Comparison of ENCODE assay signal across 8 cellular contexts in genomic region chr5:122195784-122196394, GRCh38.
DNase-seq lines count a peak whose midpoint lies in the region; ATAC-seq, FAIRE-seq and TF ChIP-seq lines count a peak whose summit lies in the region.

No MANE protein-coding gene starts in this region.

- no peak overlapping the region for H2BK20ac ChIP-seq in IMR-90 (ENCODE audit: low read depth, low read length)

- H3K9me2 ChIP-seq in OCI-LY7 (ENCODE audit: insufficient read depth, low read length) (no peaks in the 10 kb centered on the region), neural cell (ENCODE audit: insufficient read depth, low read length) (no peaks in the 10 kb centered on the region)

- no peak overlapping the region for H2BK5ac ChIP-seq in IMR-90 (ENCODE audit: low read depth, low read length, poor library complexity, severe bottlenecking)

- H2BK15ac ChIP-seq in IMR-90 (ENCODE audit: low read depth, low read length) = no peak overlapping the region

- no peaks in the 10 kb centered on the region for H3K79me2 ChIP-seq in OCI-LY7 (ENCODE audit: insufficient read depth, low read depth, low read length)
- H3K79me2 ChIP-seq in neural cell (replicated peaks; ENCODE audit: insufficient read depth, low read length) = no peaks in the 10 kb centered on the region

- H4K8ac ChIP-seq in IMR-90 (ENCODE audit: low read depth in 2 of 2, low read length in 2 of 2) = no peak overlapping the region

- H2AK5ac ChIP-seq in IMR-90 (ENCODE audit: low read depth, low read length) = no peak overlapping the region

- H3K27me3 ChIP-seq in IMR-90 (ENCODE audit: control insufficient read depth, insufficient read depth, low read length) = peaks cover 5% of the 10 kb centered on the region
- H3K27me3 ChIP-seq in neural cell (ENCODE audit: insufficient read depth, low read depth, low read length) = no peaks in the 10 kb centered on the region

- TF ChIP-seq RAD21 in IMR-90 (IDR thresholded peaks at IDR 0.05; ENCODE audit: low read length) (peak; percentile 91), neural cell (conservative IDR thresholded peaks at IDR 0.05) (peak; percentile 80)

- in situ Hi-C loops in IMR-90 (cut with MboI; ENCODE audit: low sequenced_read_pairs) = no loop called here

- no peaks in the 10 kb centered on the region for H3K79me1 ChIP-seq in IMR-90 (ENCODE audit: low read depth in 1 of 2, low read length in 2 of 2)

- dilution Hi-C loops in IMR-90 (cut with HindIII; ENCODE audit: low sequenced_read_pairs, unreplicated experiment) = loop anchor here (25.0 kb wide), 1 partner anchor 216 kb away; no protein-coding TSS in a partner anchor

- H3K9me1 ChIP-seq in IMR-90 (ENCODE audit: insufficient read depth, low read length) = no peaks in the 10 kb centered on the region

- H3K9me3 ChIP-seq in IMR-90 (ENCODE audit: control insufficient read depth, insufficient read depth, low read length) = no peaks in the 10 kb centered on the region
- H3K9me3 ChIP-seq in OCI-LY7 (ENCODE audit: low read length) = no peaks in the 10 kb centered on the region
- H3K9me3 ChIP-seq in neural cell (ENCODE audit: low read length) = no peaks in the 10 kb centered on the region

- peak; percentile 66 for TF ChIP-seq CTCF in D721Med (IDR thresholded peaks at IDR 0.05; ENCODE audit: insufficient read depth, missing control alignments)
- peak; percentile 83 for TF ChIP-seq CTCF in IMR-90 (conservative IDR thresholded peaks at IDR 0.05; ENCODE audit: low read depth, low read length)
- peak; percentile 63 for TF ChIP-seq CTCF in OCI-LY7 (conservative IDR thresholded peaks at IDR 0.05; ENCODE audit: low read length)
- peak; percentile 81 for TF ChIP-seq CTCF in neural cell (IDR thresholded peaks at IDR 0.05; ENCODE audit: poor library complexity, severe bottlenecking)

- POLR2A ChIA-PET in IMR-90 (lab: Charles Lee; ENCODE audit: unreplicated experiment) = no interaction called here
- POLR2A ChIA-PET in OCI-LY7 (lab: Charles Lee) = interaction anchor here (0.6 to 1.2 kb wide), 3 partner anchors 26 to 1477 kb away, joined by 3 read pairs; no protein-coding TSS in a partner anchor

- no peak for TF ChIP-seq POLR2A in IMR-90 (IDR thresholded peaks at IDR 0.05; ENCODE audit: low read depth, low read length)

- BruUV-seq in IMR-90 (replicated peaks; lab: Mats Ljungman, UMichigan) = no TSS peak
- BruUV-seq in OCI-LY7 (replicated peaks; lab: Mats Ljungman, UMichigan) = no TSS peak

- H3F3A ChIP-seq in neural cell (ENCODE audit: insufficient read depth, low read length, poor library complexity, severe bottlenecking) = no peaks in the 10 kb centered on the region

- TF ChIP-seq EP300 in neural cell (conservative IDR thresholded peaks at IDR 0.05; ENCODE audit: poor library complexity, severe bottlenecking) = no peak

- ATAC-seq in IMR-90 (ENCODE audit: low read depth) = peak; percentile 88
- no peak for ATAC-seq in HG02763 (IDR thresholded peaks at IDR 0.05; ENCODE audit: unreplicated experiment)

- H3K4ac ChIP-seq in IMR-90 (ENCODE audit: low read depth, low read length) = no peak overlapping the region

- H4K5ac ChIP-seq in IMR-90 (ENCODE audit: low read depth, low read length) = no peak overlapping the region

- CTCF ChIA-PET in IMR-90 (lab: Yijun Ruan, JAX) = interaction anchor here (0.5 to 4.0 kb wide), 24 partner anchors 9 to 1693 kb away, joined by 3 to 29 read pairs (median 3); no protein-coding TSS in a partner anchor
- CTCF ChIA-PET in OCI-LY7 (lab: Charles Lee; ENCODE audit: unreplicated experiment) = no interaction called here

- H4K20me1 ChIP-seq in IMR-90 (ENCODE audit: insufficient read depth, low read length) = no peaks in the 10 kb centered on the region
- H4K20me1 ChIP-seq in OCI-LY7 (ENCODE audit: insufficient read depth, low read length) = no peaks in the 10 kb centered on the region
- H4K20me1 ChIP-seq in neural cell (ENCODE audit: insufficient read depth) = no peaks in the 10 kb centered on the region

- DNase-seq in D721Med (ENCODE audit: insufficient read length, low spot score) (no peak), IMR-90 (peak; percentile 70), OCI-LY7 (ENCODE audit: low spot score) (peak; percentile 7), KG1 (lab: John Stamatoyannopoulos, UW) (no peak), HuH-7 (ENCODE audit: low spot score) (no peak)

- intact Hi-C loops in IMR-90 (cut with micrococcal nuclease) = loop anchor here (1.0 to 10.0 kb wide), 3 partner anchors 96 to 1169 kb away; no protein-coding TSS in a partner anchor
- intact Hi-C loops in OCI-LY7 (cut with micrococcal nuclease; ENCODE audit: unreplicated experiment) = loop anchor here (1.0 to 10.0 kb wide), 2 partner anchors 219 to 1409 kb away; no protein-coding TSS in a partner anchor

- H3K4me3 ChIP-seq in IMR-90 (ENCODE audit: insufficient read depth, low read depth, low read length) (no peak overlapping the region), OCI-LY7 (ENCODE audit: low read depth, low read length, poor library complexity, severe bottlenecking) (no peak overlapping the region), neural cell (ENCODE audit: low read length) (no peak overlapping the region)

- no peaks in the 10 kb centered on the region for H3K4me1 ChIP-seq in IMR-90 (ENCODE audit: control insufficient read depth, insufficient read depth, low read length)
- H3K4me1 ChIP-seq in OCI-LY7 (ENCODE audit: insufficient read depth, low read length, poor library complexity, severe bottlenecking) = no peaks in the 10 kb centered on the region

- H3K23ac ChIP-seq in IMR-90 (ENCODE audit: low read depth, low read length) = no peak overlapping the region

- H3K36me3 ChIP-seq in IMR-90 (ENCODE audit: control insufficient read depth, insufficient read depth, low read length) = no peaks in the 10 kb centered on the region
- H3K36me3 ChIP-seq in OCI-LY7 (ENCODE audit: insufficient read depth, low read length) = no peaks in the 10 kb centered on the region
- no peaks in the 10 kb centered on the region for H3K36me3 ChIP-seq in neural cell (ENCODE audit: insufficient read depth, low read length)

- H3K14ac ChIP-seq in IMR-90 (replicated peaks; ENCODE audit: low read depth, low read length) = no peak overlapping the region

- no peak overlapping the region for H2BK120ac ChIP-seq in IMR-90 (ENCODE audit: low read depth, low read length)

- peak; percentile 75 for FAIRE-seq in D721Med (lab: Jason Lieb, UNC)
- FAIRE-seq in endometrium (lab: Jason Lieb, UNC) = peak; percentile 90

- no peak overlapping the region for H3K18ac ChIP-seq in IMR-90 (ENCODE audit: low read depth, low read length)

- no peak overlapping the region for H3K56ac ChIP-seq in IMR-90 (ENCODE audit: extremely low read depth, insufficient read depth, low read length)

- H2AK9ac ChIP-seq in IMR-90 (replicated peaks; ENCODE audit: low read depth, low read length, poor library complexity) = no peak overlapping the region

- H3K27ac ChIP-seq in IMR-90 (ENCODE audit: insufficient read depth, low read length) = no peak overlapping the region
- H3K27ac ChIP-seq in OCI-LY7 (ENCODE audit: low read depth, low read length, poor library complexity, severe bottlenecking) = no peak overlapping the region
- no peak overlapping the region for H3K27ac ChIP-seq in neural cell (ENCODE audit: low read length)

- H3K9ac ChIP-seq in IMR-90 (ENCODE audit: low read depth, low read length) (no peak overlapping the region), neural cell (ENCODE audit: low read length) (no peak overlapping the region)

- H2AFZ ChIP-seq in IMR-90 (replicated peaks; ENCODE audit: low read length, poor library complexity) = no peak overlapping the region
- H2AFZ ChIP-seq in OCI-LY7 (ENCODE audit: low read length) = no peak overlapping the region
- no peak overlapping the region for H2AFZ ChIP-seq in neural cell (ENCODE audit: low read depth, low read length)

- H3K4me2 ChIP-seq in IMR-90 (ENCODE audit: low read depth, low read length) (no peak overlapping the region), OCI-LY7 (ENCODE audit: low read length) (no peak overlapping the region), neural cell (ENCODE audit: low read length) (no peak overlapping the region)

- no peak overlapping the region for H4K91ac ChIP-seq in IMR-90 (ENCODE audit: insufficient read depth, low read depth, low read length)

- no CpG with 5 or more reads among the region's 3 CpGs for WGBS in IMR-90 (ENCODE audit: extremely low coverage in 2 of 2, insufficient read length in 1 of 2), 2 experiments

TF ChIP-seq in IMR-90, 13 proteins besides CTCF, POLR2A, EP300 and RAD21:
- TF ChIP-seq SMC3 (IDR thresholded peaks at IDR 0.05; ENCODE audit: low read depth, low read length) (peak; percentile 85), NFE2L2 (IDR thresholded peaks at IDR 0.05; ENCODE audit: low read depth, low read length) (no peak)

TF ChIP-seq in neural cell, 6 proteins besides CTCF, POLR2A, EP300 and RAD21:
- TF ChIP-seq SMC3 (conservative IDR thresholded peaks at IDR 0.05; ENCODE audit: poor library complexity) = peak; percentile 77
- TF ChIP-seq REST (IDR thresholded peaks at IDR 0.05; ENCODE audit: borderline replicate concordance) = no peak

Comparison
In these comparisons a context has a peak if more than half of its experiments do, and no peak if none do; other contexts are left out.
1. DNase-seq: peak in IMR-90 (single experiment) and OCI-LY7 (single experiment); none in D721Med (single experiment), KG1 (single experiment) and HuH-7 (single experiment).
2. Peak in every context shown above with its lines, with median percentiles within 50 percentile points of each other: CTCF ChIP-seq.